8 cellular contexts compared by ENCODE assay signal in the genomic region with DNA sequence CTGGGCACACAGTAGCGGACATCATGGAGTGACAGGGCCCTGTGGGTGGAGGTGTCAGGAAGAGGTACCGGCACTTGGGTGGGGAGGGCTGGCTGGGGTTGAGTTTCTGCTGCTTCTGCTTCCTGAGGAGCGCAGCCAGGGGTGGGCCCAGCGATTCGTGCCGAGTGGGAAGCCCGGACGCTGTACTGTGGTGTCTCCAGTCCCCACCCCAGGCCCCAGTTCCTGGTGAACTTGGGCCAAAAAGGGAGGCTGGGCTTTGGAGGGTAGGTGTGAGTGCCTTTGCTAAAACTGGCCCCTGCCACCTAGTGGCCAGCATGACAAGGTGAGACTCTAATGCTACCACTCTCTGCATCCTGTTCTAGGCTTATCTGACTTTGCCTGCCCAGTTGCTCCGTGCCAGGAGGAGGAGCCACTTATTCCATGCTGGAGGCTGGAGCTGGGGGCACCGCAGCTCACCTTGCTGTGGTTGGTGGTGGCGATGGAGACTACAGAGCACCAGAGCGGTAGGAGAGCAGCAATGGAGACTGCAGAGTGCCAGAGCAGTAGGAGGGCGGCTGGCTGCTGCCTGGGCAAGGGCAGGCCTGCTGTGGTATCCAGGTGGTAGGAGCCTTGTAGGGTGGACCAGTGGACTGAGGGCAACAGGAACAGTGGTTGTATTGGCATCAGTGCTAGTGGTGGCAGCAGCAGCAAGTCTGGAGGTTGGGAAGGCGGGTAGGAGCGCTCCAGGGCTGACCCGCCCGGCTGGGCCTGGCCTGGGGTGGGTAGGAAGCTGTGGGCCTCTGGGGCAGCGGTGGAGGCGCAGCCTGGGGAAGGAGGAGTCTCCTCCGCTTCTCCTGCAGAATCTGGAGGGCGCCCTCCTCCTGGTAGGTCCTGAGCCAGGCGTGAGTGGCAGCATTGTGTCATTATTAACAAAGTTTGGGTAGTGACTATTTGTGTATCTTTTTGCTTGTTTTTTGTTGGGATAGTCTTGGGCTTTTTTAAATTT. TPM values are rescaled to one million over a fixed set of nuclear protein-coding genes. Genes with fewer than 3 reads are reported as not detected.
A peak's percentile ranks its signal among the peaks of the same experiment; 100 is the strongest.
DNase-seq lines count a peak whose midpoint lies in the region; ATAC-seq, FAIRE-seq and TF ChIP-seq lines count a peak whose summit lies in the region.

No MANE protein-coding gene starts in this region.

- peaks cover 12% of the 10 kb centered on the region for H3K4me1 Mint-ChIP-seq in activated T-helper 2 cell treated with anti-CD3 and anti-CD28 coated beads, Interferon-gamma antibody, Interleukin-2, Interleukin-4, amounts not matched to agents 10 μg/mL and 5 μg/mL and 100 μg/mL, durations not matched to agents 14 hours and 24 hours and 36 hours (ENCODE audit: low read depth)

- no peak for FAIRE-seq in H54 (lab: Jason Lieb, UNC)

- DNase-seq in stimulated activated CD4-positive, alpha-beta T cell treated with anti-CD3 and anti-CD28 coated beads, Interleukin-15, amount 100 ng/mL, for 24 hours = peak; percentile 56
- no peak for DNase-seq in stimulated activated CD4-positive, alpha-beta T cell treated with anti-CD3 and anti-CD28 coated beads, Interleukin-2, amount 100 ng/mL, for 48 hours
- peak; percentile 3 for DNase-seq in NCI-H345 treated with DMSO at 0.1 percent for 48 hours (lab: John Stamatoyannopoulos, UW; ENCODE audit: unreplicated experiment)
- peak; percentile 40 for DNase-seq in activated T-helper 2 cell treated with anti-CD3 and anti-CD28 coated beads, Interferon-gamma antibody, Interleukin-2, Interleukin-4, amounts not matched to agents 10 μg/mL and 5 μg/mL and 100 μg/mL, durations not matched to agents 14 hours and 24 hours and 36 hours (ENCODE audit: low spot score)
- DNase-seq in iPS-NIHi7 (ENCODE audit: extremely low spot score) = peak; percentile 56
- DNase-seq in NCI-H1436 (lab: John Stamatoyannopoulos, UW) = no peak
- DNase-seq in H54 (ENCODE audit: insufficient read length, low spot score) = no peak

- intact Hi-C loops in activated T-helper 2 cell treated with anti-CD3 and anti-CD28 coated beads, Interferon-gamma antibody, Interleukin-2, Interleukin-4, amounts not matched to agents 10 μg/mL and 5 μg/mL and 100 μg/mL, durations not matched to agents 14 hours and 24 hours and 36 hours (cut with micrococcal nuclease) = loop anchor here (5.0 kb wide), 2 partner anchors 65 to 230 kb away; no protein-coding TSS in a partner anchor

- peaks cover 12% of the 10 kb centered on the region for H3K27me3 Mint-ChIP-seq in activated T-helper 2 cell treated with anti-CD3 and anti-CD28 coated beads, Interferon-gamma antibody, Interleukin-2, Interleukin-4, amounts not matched to agents 10 μg/mL and 5 μg/mL and 100 μg/mL, durations not matched to agents 14 hours and 24 hours and 36 hours (ENCODE audit: low read depth)

- no peak for TF ChIP-seq POLR2A in H54 (IDR thresholded peaks at IDR 0.05; ENCODE audit: low read depth, low read length)

- no peak overlapping the region for H3K27ac Mint-ChIP-seq in activated T-helper 2 cell treated with anti-CD3 and anti-CD28 coated beads, Interferon-gamma antibody, Interleukin-2, Interleukin-4, amounts not matched to agents 10 μg/mL and 5 μg/mL and 100 μg/mL, durations not matched to agents 14 hours and 24 hours and 36 hours

- no peak for ATAC-seq in HG02938 (IDR thresholded peaks at IDR 0.05; ENCODE audit: unreplicated experiment)

- H3K4me3 Mint-ChIP-seq in activated T-helper 2 cell treated with anti-CD3 and anti-CD28 coated beads, Interferon-gamma antibody, Interleukin-2, Interleukin-4, amounts not matched to agents 10 μg/mL and 5 μg/mL and 100 μg/mL, durations not matched to agents 14 hours and 24 hours and 36 hours (ENCODE audit: low read depth) = no peak overlapping the region

- H3K36me3 Mint-ChIP-seq in activated T-helper 2 cell treated with anti-CD3 and anti-CD28 coated beads, Interferon-gamma antibody, Interleukin-2, Interleukin-4, amounts not matched to agents 10 μg/mL and 5 μg/mL and 100 μg/mL, durations not matched to agents 14 hours and 24 hours and 36 hours (ENCODE audit: low read depth) = no peaks in the 10 kb centered on the region

- H3K9me3 Mint-ChIP-seq in activated T-helper 2 cell treated with anti-CD3 and anti-CD28 coated beads, Interferon-gamma antibody, Interleukin-2, Interleukin-4, amounts not matched to agents 10 μg/mL and 5 μg/mL and 100 μg/mL, durations not matched to agents 14 hours and 24 hours and 36 hours = no peaks in the 10 kb centered on the region

RNA-seq across cellular contexts. Expression of a gene that starts 2.2 kb away (rescaled TPM):
- total RNA-seq in activated T-helper 2 cell treated with anti-CD3 and anti-CD28 coated beads, Interferon-gamma antibody, Interleukin-2, Interleukin-4, amounts not matched to agents 10 μg/mL and 5 μg/mL and 100 μg/mL, durations not matched to agents 14 hours and 24 hours and 36 hours = 0.16 TPM in 1 of 2 replicates, not detected in the other

RNA-seq across cellular contexts. Expression of a gene that starts 48.0 kb away (rescaled TPM):
- total RNA-seq in activated T-helper 2 cell treated with anti-CD3 and anti-CD28 coated beads, Interferon-gamma antibody, Interleukin-2, Interleukin-4, amounts not matched to agents 10 μg/mL and 5 μg/mL and 100 μg/mL, durations not matched to agents 14 hours and 24 hours and 36 hours = not detected in 2 replicates

RNA-seq across cellular contexts. Expression of a gene that starts 48.1 kb away (rescaled TPM):
- total RNA-seq in activated T-helper 2 cell treated with anti-CD3 and anti-CD28 coated beads, Interferon-gamma antibody, Interleukin-2, Interleukin-4, amounts not matched to agents 10 μg/mL and 5 μg/mL and 100 μg/mL, durations not matched to agents 14 hours and 24 hours and 36 hours = not detected in 2 replicates

Comparison
In these comparisons a context has a peak if more than half of its experiments do, and no peak if none do; other contexts are left out.
1. DNase-seq: peak in stimulated activated CD4-positive, alpha-beta T cell treated with anti-CD3 and anti-CD28 coated beads, Interleukin-15, amount 100 ng/mL, for 24 hours (single experiment), NCI-H345 treated with DMSO at 0.1 percent for 48 hours (single experiment), activated T-helper 2 cell treated with anti-CD3 and anti-CD28 coated beads, Interferon-gamma antibody, Interleukin-2, Interleukin-4, amounts not matched to agents 10 μg/mL and 5 μg/mL and 100 μg/mL, durations not matched to agents 14 hours and 24 hours and 36 hours (single experiment) and iPS-NIHi7 (single experiment); none in stimulated activated CD4-positive, alpha-beta T cell treated with anti-CD3 and anti-CD28 coated beads, Interleukin-2, amount 100 ng/mL, for 48 hours (0 of 2), NCI-H1436 (single experiment) and H54 (single experiment).